ENCODE assay signal across 10 cellular contexts in genomic region chr1:55150880-55151582, GRCh38.
A peak's percentile ranks its signal among the peaks of the same experiment; 100 is the strongest.
DNase-seq lines count a peak whose midpoint lies in the region; ATAC-seq, FAIRE-seq and TF ChIP-seq lines count a peak whose summit lies in the region.
"Had no signal": no experiment of that assay in that cellular context is flagged by ENCODE, and none has a peak within 500 bp of the region (broad histone marks: within the 10 kb centered on the region; RNA-seq: fewer than 3 reads in every experiment).

No MANE protein-coding gene starts in this region.

- H3K4me2 ChIP-seq in MM.1S (ENCODE audit: low read depth, low read length), result peak overlapping the region; percentile 31

- peaks cover 11% of the 10 kb centered on the region for H3F3A ChIP-seq in MM.1S (ENCODE audit: insufficient read depth, low read length)

- TF ChIP-seq CTCF in MM.1S (IDR thresholded peaks at IDR 0.05; ENCODE audit: low read length) (no peak), left lung (IDR thresholded peaks at IDR 0.05) (no peak)

- H3K4me3 ChIP-seq in MM.1S (ENCODE audit: low read length) (no peak overlapping the region), left lung (no peak overlapping the region)

- H3K36me3 ChIP-seq in MM.1S (replicated peaks; ENCODE audit: insufficient read depth, low read length), result peaks cover 9% of the 10 kb centered on the region; the same call in 1 of the 2 replicates
- H3K36me3 ChIP-seq in left lung, result peaks cover 0 to 49% of the 10 kb centered on the region in 2 donors

- H3K9me3 ChIP-seq in MM.1S (replicated peaks; ENCODE audit: insufficient read depth, low read length) (no peaks in the 10 kb centered on the region), left lung (no peaks in the 10 kb centered on the region)

- no peak overlapping the region for H3K9ac ChIP-seq in MM.1S (ENCODE audit: low read length)

- FAIRE-seq in GM12892 (lab: Jason Lieb, UNC), result peak; percentile 78

- no peak for TF ChIP-seq POLR2A in GM12892 (IDR thresholded peaks at IDR 0.05; ENCODE audit: low read depth, low read length)

- no peak overlapping the region for H3K27ac ChIP-seq in MM.1S (ENCODE audit: low read length)
- H3K27ac ChIP-seq in left lung, result peak overlapping the region; percentile 14 to 75

- no peaks in the 10 kb centered on the region for H3K79me2 ChIP-seq in MM.1S (ENCODE audit: low read length)

- ATAC-seq in GM21529 (IDR thresholded peaks at IDR 0.05; ENCODE audit: unreplicated experiment) (peak; percentile 86), left lung (peak; percentile 79), GM18873 (IDR thresholded peaks at IDR 0.05; ENCODE audit: low FRiP score, unreplicated experiment) (no peak), esophagus mucosa (no peak)

- H3K4me1 ChIP-seq in MM.1S (ENCODE audit: low read length), result peaks cover 31% of the 10 kb centered on the region
- H3K4me1 ChIP-seq in left lung, result peaks cover 0 to 21% of the 10 kb centered on the region in 2 donors

- DNase-seq in GM12892 (ENCODE audit: insufficient read length) (no peak), MM.1S (peak; percentile 56), left lung (no peak), D341Med (ENCODE audit: low spot score) (no peak), hippocampal formation (lab: John Stamatoyannopoulos, UW) (no peak)
- DNase-seq: midbrain, T1000 had no signal

- intact Hi-C loops in left lung (cut with DNase I), result no loop called here

- H3K27me3 ChIP-seq in MM.1S (replicated peaks; ENCODE audit: insufficient read depth, low read length) (no peaks in the 10 kb centered on the region), left lung (no peaks in the 10 kb centered on the region)

- no peaks in the 10 kb centered on the region for H3K9me2 ChIP-seq in MM.1S (replicated peaks; ENCODE audit: insufficient read depth, low read length)

- H4K20me1 ChIP-seq in MM.1S (ENCODE audit: insufficient read depth, low read length), result no peaks in the 10 kb centered on the region

- H2AFZ ChIP-seq in MM.1S (ENCODE audit: low read length), result no peak overlapping the region

Comparison
In these comparisons a context has a peak if more than half of its experiments do, and no peak if none do; other contexts are left out.
1. ATAC-seq: peak in GM21529 (single experiment) and left lung (single experiment); none in GM18873 (single experiment) and esophagus mucosa (single experiment).